Comparison of ENCODE assay signal across 7 cellular contexts in the genomic region with DNA sequence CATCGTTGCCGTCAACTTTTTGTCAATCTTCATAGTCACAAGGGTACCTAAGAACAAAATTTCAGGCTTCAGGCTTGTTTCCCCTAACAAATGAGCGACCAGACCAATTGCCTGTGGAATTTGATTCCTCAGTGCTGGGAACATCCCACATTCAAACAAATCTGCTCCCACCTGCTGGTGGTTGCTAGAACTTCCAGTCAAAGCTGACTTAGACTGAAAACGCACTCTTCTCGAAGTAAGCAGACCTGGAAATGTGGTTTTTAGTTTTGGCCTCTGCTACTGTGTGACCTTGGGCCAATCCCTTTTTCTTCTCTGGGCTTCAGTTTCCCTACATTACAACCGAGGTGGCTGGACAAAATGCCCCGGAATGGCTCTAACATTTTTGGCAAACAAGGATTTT. TPM values are rescaled to one million over a fixed set of nuclear protein-coding genes. Genes with fewer than 3 reads are reported as not detected.
DNase-seq lines count a peak whose midpoint lies in the region; ATAC-seq and TF ChIP-seq lines count a peak whose summit lies in the region.

No MANE protein-coding gene starts in this region.

- DNase-seq in G401 (ENCODE audit: low spot score) (peak; percentile 12), OCI-M1 (lab: John Stamatoyannopoulos, UW) (peak; percentile 65), epithelial cell of proximal tubule (ENCODE audit: low read depth) (peak; percentile 12), pons (ENCODE audit: low spot score) (peak; percentile 55)
- no peak for DNase-seq in effector CD8-positive, alpha-beta T cell (lab: John Stamatoyannopoulos, UW)

- ATAC-seq in HG02885 (IDR thresholded peaks at IDR 0.05; ENCODE audit: poor library complexity, unreplicated experiment) (peak; percentile 67), GM19455 (IDR thresholded peaks at IDR 0.05; ENCODE audit: unreplicated experiment) (no peak)

- no peak overlapping the region for H3K4me3 ChIP-seq in epithelial cell of proximal tubule (ENCODE audit: low read depth, low read length)

- TF ChIP-seq CTCF in epithelial cell of proximal tubule (conservative IDR thresholded peaks at IDR 0.05; ENCODE audit: low read depth, low read length) = peak; percentile 66

- in situ Hi-C loops in G401 (cut with HindIII; ENCODE audit: low sequenced_read_pairs) = loop anchor here (25.0 kb wide), 1 partner anchor 176 kb away; no protein-coding TSS in a partner anchor

RNA-seq across cellular contexts. Expression of gene GABRQ, which starts 1.8 kb away (rescaled TPM):
- total RNA-seq in G401 (2014; rRNA removed; shearing (Covaris generic)) = not detected in 2 replicates
- 0.06 and 0.22 TPM in 2 replicates for total RNA-seq in epithelial cell of proximal tubule
